In the genomic region with DNA sequence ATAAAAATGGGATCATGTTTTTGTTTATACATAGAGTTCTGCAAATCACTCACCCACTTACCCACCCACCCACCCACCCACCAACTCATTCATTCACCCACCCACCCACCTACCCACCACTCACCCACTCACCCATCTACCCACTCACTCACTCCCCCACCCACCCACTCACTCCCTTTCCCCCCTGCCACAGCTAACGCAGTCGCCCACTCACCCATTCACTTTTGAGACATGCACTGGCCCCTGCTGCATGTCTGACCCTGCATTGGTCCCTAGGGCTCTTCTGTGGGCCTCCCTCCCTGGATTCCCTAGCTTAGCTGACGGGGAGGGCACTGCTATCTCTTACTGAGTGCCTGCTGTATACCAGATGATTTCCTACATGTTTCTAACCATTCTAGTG, we compare ENCODE assay signal across 15 cellular contexts.
A peak's percentile ranks its signal among the peaks of the same experiment; 100 is the strongest.
DNase-seq lines count a peak whose midpoint lies in the region; ATAC-seq and TF ChIP-seq lines count a peak whose summit lies in the region.
"Had no signal": no experiment of that assay in that cellular context is flagged by ENCODE, and none has a peak within 500 bp of the region (broad histone marks: within the 10 kb centered on the region; RNA-seq: fewer than 3 reads in every experiment).

No MANE protein-coding gene starts in this region.

- H3K4me1 Mint-ChIP-seq in GM23338: peaks cover 69% of the 10 kb centered on the region
- peaks cover 0 to 3% of the 10 kb centered on the region in 2 donors for H3K4me1 Mint-ChIP-seq in effector memory CD8-positive, alpha-beta T cell (ENCODE audit: low read depth in 2 of 2)
- H3K4me1 Mint-ChIP-seq in neural crest cell: peaks cover 51% of the 10 kb centered on the region
- H3K4me1 Mint-ChIP-seq: CD14-positive monocyte had no signal

- no peak for DNase-seq in GM23338 (ENCODE audit: low spot score)
- no peak for DNase-seq in effector memory CD8-positive, alpha-beta T cell
- no peak for DNase-seq in neural crest cell (ENCODE audit: low read depth, low spot score)
- DNase-seq in activated CD4-positive, CD25-positive, alpha-beta regulatory T cell treated with anti-CD3 and anti-CD28 coated beads, Interleukin-2, amount 50 U/mL, for 72 hours: no peak
- DNase-seq in DMS79 treated with DMSO at 0.1 percent for 48 hours (lab: John Stamatoyannopoulos, UW): no peak
- DNase-seq in NCI-H345 (lab: John Stamatoyannopoulos, UW): no peak
- DNase-seq: Calu3; CD4-positive, alpha-beta T cell; COR-L47; DMS53; DND-41; H9; HFFc6 had no signal

- H3K9me2 ChIP-seq in GM23338 (ENCODE audit: insufficient read depth): no peaks in the 10 kb centered on the region

- H2AFZ ChIP-seq in GM23338: no peak overlapping the region

- H3K4me1 ChIP-seq in GM23338 (ENCODE audit: insufficient read depth): peaks cover 41% of the 10 kb centered on the region

- TF ChIP-seq CTCF in GM23338 (conservative IDR thresholded peaks at IDR 0.05; ENCODE audit: low read depth in 2 of 2) (no peak), neural crest cell (conservative IDR thresholded peaks at IDR 0.05) (no peak)

- H3K4me2 ChIP-seq in GM23338: no peak overlapping the region

- H3K27me3 Mint-ChIP-seq in GM23338 (ENCODE audit: insufficient read depth, low read depth, poor library complexity) (peaks cover 25% of the 10 kb centered on the region), neural crest cell (ENCODE audit: low read depth) (peaks cover 5% of the 10 kb centered on the region)
- peaks cover 44 to 49% of the 10 kb centered on the region in 2 donors for H3K27me3 Mint-ChIP-seq in effector memory CD8-positive, alpha-beta T cell

- H3K36me3 Mint-ChIP-seq in GM23338 (ENCODE audit: low read depth) (no peaks in the 10 kb centered on the region), neural crest cell (ENCODE audit: low read depth) (no peaks in the 10 kb centered on the region)
- H3K36me3 Mint-ChIP-seq in effector memory CD8-positive, alpha-beta T cell (ENCODE audit: insufficient read depth): no peaks in the 10 kb centered on the region
- H3K36me3 Mint-ChIP-seq: CD14-positive monocyte had no signal

- no peaks in the 10 kb centered on the region for H3K9me3 Mint-ChIP-seq in GM23338
- H3K9me3 Mint-ChIP-seq in effector memory CD8-positive, alpha-beta T cell: no peaks in the 10 kb centered on the region
- no peaks in the 10 kb centered on the region for H3K9me3 Mint-ChIP-seq in neural crest cell
- H3K9me3 Mint-ChIP-seq: CD4-positive, alpha-beta T cell; H9; HFFc6 had no signal

- peak overlapping the region; percentile 4; the same call in 1 of the 2 replicates for H3K27ac Mint-ChIP-seq in GM23338
- peak overlapping the region; percentile 33 to 71 for H3K27ac Mint-ChIP-seq in effector memory CD8-positive, alpha-beta T cell
- H3K27ac Mint-ChIP-seq in neural crest cell (ENCODE audit: unreplicated experiment): peak overlapping the region; percentile 24
- H3K27ac Mint-ChIP-seq: CD14-positive monocyte; CD4-positive, alpha-beta T cell; HFFc6 had no signal

- H3K27ac ChIP-seq in GM23338 (ENCODE audit: low read depth): no peak overlapping the region

- no peak overlapping the region for H3K4me3 Mint-ChIP-seq in GM23338
- H3K4me3 Mint-ChIP-seq in effector memory CD8-positive, alpha-beta T cell: no peak overlapping the region
- H3K4me3 Mint-ChIP-seq in neural crest cell: no peak overlapping the region
- H3K4me3 Mint-ChIP-seq: CD14-positive monocyte; CD4-positive, alpha-beta T cell; H9; HFFc6 had no signal

- H3F3A ChIP-seq in GM23338 (replicated peaks; ENCODE audit: low read depth): no peaks in the 10 kb centered on the region

- H3K4me3 ChIP-seq in GM23338: no peak overlapping the region

- no peaks in the 10 kb centered on the region for H4K20me1 ChIP-seq in GM23338 (replicated peaks; ENCODE audit: insufficient read depth)

- H3K36me3 ChIP-seq in GM23338 (ENCODE audit: insufficient read depth): no peaks in the 10 kb centered on the region

- ATAC-seq in GM23338: no peak
- ATAC-seq in effector memory CD8-positive, alpha-beta T cell (replicated peaks): no peak
- ATAC-seq: HCT116 had no signal

- H3K79me2 ChIP-seq in GM23338 (replicated peaks; ENCODE audit: insufficient read depth): no peaks in the 10 kb centered on the region

- no peaks in the 10 kb centered on the region for H3K27me3 ChIP-seq in GM23338 (ENCODE audit: insufficient read depth)

TF ChIP-seq in GM23338, 12 proteins besides CTCF, POLR2A, EP300 and RAD21:
- TF ChIP-seq EZH2 (IDR thresholded peaks at IDR 0.05; ENCODE audit: low read depth, unreplicated experiment) (no peak), CREB1 (CRISPR knock-in tag; IDR thresholded peaks at IDR 0.05; ENCODE audit: low read depth) (no peak)
TF ChIP-seq in GM23338: peak in this region for 0.
